Comparison of ENCODE assay signal across 1 cellular context in genomic region chr10:49191349-49191748, GRCh38.
TF ChIP-seq lines count a peak whose summit lies in the region.

No MANE protein-coding gene starts in this region.

TF ChIP-seq in GM12878, 131 proteins besides CTCF, POLR2A, EP300 and RAD21:
- TF ChIP-seq DPF2 (IDR thresholded peaks at IDR 0.05): peak; percentile 36; the same call in 1 of the 2 replicates
- TF ChIP-seq SPI1 (IDR thresholded peaks at IDR 0.05; ENCODE audit: borderline replicate concordance, insufficient read depth, low read depth, low read length): peak; percentile 76; the same call in 1 of the 2 replicates
- TF ChIP-seq ZNF384 (IDR thresholded peaks at IDR 0.05; ENCODE audit: borderline replicate concordance, low read depth, low read length): peak; percentile 57
- peak; percentile 43; the same call in 1 of the 2 replicates for TF ChIP-seq MXI1 (IDR thresholded peaks at IDR 0.05; ENCODE audit: low read depth, low read length)
- peak; percentile 45; the same call in 1 of the 2 replicates for TF ChIP-seq MTA2 (IDR thresholded peaks at IDR 0.05; ENCODE audit: low read depth)
- no peak for TF ChIP-seq KAT2A (conservative IDR thresholded peaks at IDR 0.05; ENCODE audit: control insufficient read depth, low read depth, low read length)
- 0 out of 2 replicates have a peak, but pooled peaks have one; percentile 11 for TF ChIP-seq GABPA (IDR thresholded peaks at IDR 0.05; ENCODE audit: low read depth)
- TF ChIP-seq RELB (IDR thresholded peaks at IDR 0.05; ENCODE audit: low read depth): peak; percentile 17; the same call in 1 of the 2 replicates
- peak; percentile 51; the same call in 1 of the 2 replicates for TF ChIP-seq RAD51 (IDR thresholded peaks at IDR 0.05)
- peak; percentile 96 for TF ChIP-seq ZNF24 (IDR thresholded peaks at IDR 0.05)
- peak; percentile 46 for TF ChIP-seq CUX1 (IDR thresholded peaks at IDR 0.05; ENCODE audit: insufficient replicate concordance, low read depth, low read length)
- TF ChIP-seq ZNF622 (IDR thresholded peaks at IDR 0.05): no peak
- peak; percentile 85 for TF ChIP-seq ATF7 (IDR thresholded peaks at IDR 0.05; ENCODE audit: low read depth)
- no peak for TF ChIP-seq HCFC1 (IDR thresholded peaks at IDR 0.05; ENCODE audit: low read length)
- peak; percentile 34; the same call in 1 of the 2 replicates for TF ChIP-seq JUNB (IDR thresholded peaks at IDR 0.05)
